30 cellular contexts compared by ENCODE assay signal in genomic region chr7:143005632-143006260, GRCh38. TPM values are rescaled to one million over a fixed set of nuclear protein-coding genes. Genes with fewer than 3 reads are reported as not detected.
"Had no signal": no experiment of that assay in that cellular context is flagged by ENCODE, and none has a peak within 500 bp of the region (broad histone marks: within the 10 kb centered on the region; RNA-seq: fewer than 3 reads in every experiment).

No MANE protein-coding gene starts in this region.

- DNase-seq: activated CD4-positive, alpha-beta T cell treated with anti-CD3 and anti-CD28 coated beads for 1 hour; activated CD4-positive, alpha-beta T cell treated with anti-CD3 and anti-CD28 coated beads, Interleukin-2, amount 10 ng/mL, durations not matched to agents 7 days and 5 days; activated CD8-positive, alpha-beta T cell treated with anti-CD3 and anti-CD28 coated beads for 36 hours; activated naive CD8-positive, alpha-beta T cell treated with anti-CD3 and anti-CD28 coated beads, Interleukin-2, amount 50 U/mL, for 24 hours; activated T-cell treated with anti-CD3 and anti-CD28 coated beads, Interleukin-2, amount 50 U/mL, for 4 hours; amygdala; central memory CD4-positive, alpha-beta T cell; effector CD4-positive, alpha-beta T cell; hippocampal formation; kidney; left colon; mammary epithelial cell; nephron progenitor cell; right lobe of liver; stimulated activated CD4-positive, alpha-beta T cell treated with anti-CD3 and anti-CD28 coated beads, Interleukin-4, amount 100 ng/mL, for 1 hour; stimulated activated naive CD8-positive, alpha-beta T cell treated with anti-CD3 and anti-CD28 coated beads, Interleukin-15, Interleukin-2, amounts not matched to agents 100 U/mL and 50 U/mL, for 24 hours; T-helper 17 cell; T1000 had no signal

- H3K27ac ChIP-seq: breast epithelium, esophagus muscularis mucosa, gastroesophageal sphincter, neutrophil, right lobe of liver had no signal

- ATAC-seq: activated CD8-positive, alpha-beta T cell treated with anti-CD3 and anti-CD28 coated beads for 36 hours; activated naive CD8-positive, alpha-beta T cell treated with anti-CD3 and anti-CD28 coated beads, Interleukin-2, amount 50 U/mL, for 24 hours; activated T-cell treated with anti-CD3 and anti-CD28 coated beads, Interleukin-2, amount 50 U/mL, for 4 hours; gastroesophageal sphincter; left colon; right lobe of liver; stimulated activated naive CD8-positive, alpha-beta T cell treated with anti-CD3 and anti-CD28 coated beads, Interleukin-15, Interleukin-2, amounts not matched to agents 100 U/mL and 50 U/mL, for 24 hours; T-helper 17 cell had no signal

- H3K9me3 ChIP-seq: breast epithelium, neutrophil, right lobe of liver had no signal

- H3K4me1 ChIP-seq: breast epithelium, gastroesophageal sphincter had no signal

- FAIRE-seq: kidney had no signal

- H3K27me3 ChIP-seq: breast epithelium, neutrophil, right lobe of liver had no signal

- H3K4me3 ChIP-seq: breast epithelium, esophagus muscularis mucosa, gastroesophageal sphincter, right lobe of liver had no signal

- H3K36me3 ChIP-seq: breast epithelium, esophagus muscularis mucosa, gastroesophageal sphincter, neutrophil, right lobe of liver had no signal

RNA-seq across cellular contexts. Expression of gene OR9A2, which starts 21.2 kb away (rescaled TPM):
- total RNA-seq: activated CD4-positive, alpha-beta T cell treated with anti-CD3 and anti-CD28 coated beads, Interleukin-2, amount 10 ng/mL, durations not matched to agents 7 days and 5 days; activated CD8-positive, alpha-beta T cell treated with anti-CD3 and anti-CD28 coated beads for 36 hours; activated T-cell treated with anti-CD3 and anti-CD28 coated beads, Interleukin-2, amount 50 U/mL, for 4 hours; esophagus muscularis mucosa; gastroesophageal sphincter; kidney; left colon; mammary epithelial cell; mucosa of gallbladder; osteocyte; posterior vena cava; renal cortical epithelial cell; right lobe of liver; skeletal muscle tissue; T-helper 17 cell had no signal
- polyA plus RNA-seq: liver, mammary epithelial cell, thymus had no signal

RNA-seq across cellular contexts. Expression of gene KEL, which starts 43.6 kb away (rescaled TPM):
- total RNA-seq: gastroesophageal sphincter, mammary epithelial cell had no signal

RNA-seq across cellular contexts. Expression of gene OR6V1, which starts 46.4 kb away (rescaled TPM):
- total RNA-seq: activated CD4-positive, alpha-beta T cell treated with anti-CD3 and anti-CD28 coated beads, Interleukin-2, amount 10 ng/mL, durations not matched to agents 7 days and 5 days; activated CD8-positive, alpha-beta T cell treated with anti-CD3 and anti-CD28 coated beads for 36 hours; activated T-cell treated with anti-CD3 and anti-CD28 coated beads, Interleukin-2, amount 50 U/mL, for 4 hours; activated T-helper 2 cell treated with anti-CD3 and anti-CD28 coated beads, Interferon-gamma antibody, Interleukin-2, Interleukin-4, amounts not matched to agents 10 μg/mL and 5 μg/mL and 100 μg/mL, durations not matched to agents 14 hours and 24 hours and 36 hours; breast epithelium; esophagus muscularis mucosa; gastroesophageal sphincter; kidney; left colon; liver; mammary epithelial cell; mucosa of gallbladder; osteocyte; posterior vena cava; renal cortical epithelial cell; right lobe of liver; skeletal muscle tissue; T-helper 17 cell had no signal
- polyA plus RNA-seq: liver, mammary epithelial cell had no signal
